ENCODE assay signal across 8 cellular contexts in genomic region chr4:44447563-44448504, GRCh38. TPM values are rescaled to one million over a fixed set of nuclear protein-coding genes. Genes with fewer than 3 reads are reported as not detected.
DNase-seq lines count a peak whose midpoint lies in the region; ATAC-seq and TF ChIP-seq lines count a peak whose summit lies in the region.

No MANE protein-coding gene starts in this region.

- H3K27ac ChIP-seq in gastroesophageal sphincter: peak overlapping the region; percentile 66 to 92 (median 83)

- DNase-seq in G401 (ENCODE audit: low spot score): peak; percentile 81
- DNase-seq in HEK293T (ENCODE audit: extremely low spot score): peak; percentile 8
- DNase-seq in activated T-cell treated with anti-CD3 and anti-CD28 coated beads, Interleukin-2, amount 50 U/mL, for 4 hours: no peak
- DNase-seq in omental fat pad (ENCODE audit: low spot score): no peak
- no peak for DNase-seq in NK-92 (lab: John Stamatoyannopoulos, UW; ENCODE audit: unreplicated experiment)
- no peak for DNase-seq in NCI-H2196 treated with DMSO at 0.1 percent for 48 hours (lab: John Stamatoyannopoulos, UW; ENCODE audit: unreplicated experiment)
- DNase-seq in NCI-H2227 treated with DMSO at 0.1 percent for 48 hours (lab: John Stamatoyannopoulos, UW): no peak

- H3K4me1 Mint-ChIP-seq in activated T-cell treated with anti-CD3 and anti-CD28 coated beads, Interleukin-2, amount 50 U/mL, for 4 hours (ENCODE audit: low read depth): peaks cover 11% of the 10 kb centered on the region

- TF ChIP-seq CTCF in gastroesophageal sphincter (IDR thresholded peaks at IDR 0.05) (peak in 1 of 4 experiments; percentile 24), omental fat pad (IDR thresholded peaks at IDR 0.05) (no peak)

- no peaks in the 10 kb centered on the region for H3K36me3 Mint-ChIP-seq in activated T-cell treated with anti-CD3 and anti-CD28 coated beads, Interleukin-2, amount 50 U/mL, for 4 hours (ENCODE audit: insufficient read depth)

- 0% methylated on average over 1 to 4 of the region's 110 CpGs for WGBS in gastroesophageal sphincter (ENCODE audit: low coverage in 1 of 2), 2 donors

- peaks cover 0 to 38% (median 0%) of the 10 kb centered on the region in 3 donors for H3K4me1 ChIP-seq in gastroesophageal sphincter

- H3K27me3 Mint-ChIP-seq in activated T-cell treated with anti-CD3 and anti-CD28 coated beads, Interleukin-2, amount 50 U/mL, for 4 hours (ENCODE audit: low read depth): peaks cover 48% of the 10 kb centered on the region

- no peak for TF ChIP-seq EP300 in gastroesophageal sphincter (IDR thresholded peaks at IDR 0.05)

- no peaks in the 10 kb centered on the region for H3K9me3 Mint-ChIP-seq in activated T-cell treated with anti-CD3 and anti-CD28 coated beads, Interleukin-2, amount 50 U/mL, for 4 hours

- no peaks in the 10 kb centered on the region for H3K36me3 ChIP-seq in gastroesophageal sphincter

- peak; percentile 12 to 20 for ATAC-seq in activated T-cell treated with anti-CD3 and anti-CD28 coated beads, Interleukin-2, amount 50 U/mL, for 4 hours
- ATAC-seq in gastroesophageal sphincter: peak; percentile 23
- ATAC-seq in omental fat pad (ENCODE audit: low FRiP score): peak; percentile 55

- POLR2A ChIA-PET in HEK293T (lab: Yijun Ruan, JAX): interaction anchor here (1.1 to 1.7 kb wide), 4 partner anchors 8 to 230 kb away, joined by 4 to 7 read pairs (median 4); partner anchors contain the start of gene GUF1

- CTCF ChIA-PET in HEK293T (lab: Yijun Ruan, JAX): interaction anchor here (0.8 to 1.5 kb wide), 3 partner anchors 9 to 47 kb away, joined by 4 to 9 read pairs (median 5); no protein-coding TSS in a partner anchor

- in situ Hi-C loops in G401 (cut with HindIII; ENCODE audit: low sequenced_read_pairs): no loop called here

- peaks cover 40% of the 10 kb centered on the region for H3K27me3 ChIP-seq in gastroesophageal sphincter

- H3K4me3 ChIP-seq in gastroesophageal sphincter: peak overlapping the region; percentile 47 to 64

- TF ChIP-seq POLR2A in gastroesophageal sphincter (IDR thresholded peaks at IDR 0.05): no peak

- no peak overlapping the region for H3K4me3 Mint-ChIP-seq in activated T-cell treated with anti-CD3 and anti-CD28 coated beads, Interleukin-2, amount 50 U/mL, for 4 hours

- H3K9me3 ChIP-seq in gastroesophageal sphincter: no peaks in the 10 kb centered on the region

TF ChIP-seq in HEK293T, 16 proteins besides CTCF, POLR2A, EP300 and RAD21:
- TF ChIP-seq LEF1 (IDR thresholded peaks at IDR 0.05; ENCODE audit: borderline replicate concordance) (no peak), L3MBTL2 (conservative IDR thresholded peaks at IDR 0.05) (peak; percentile 40; the same call in 1 of the 2 replicates), ELF4 (IDR thresholded peaks at IDR 0.05) (no peak), FOXA1 (IDR thresholded peaks at IDR 0.05) (no peak), CTBP1 (IDR thresholded peaks at IDR 0.05; ENCODE audit: borderline replicate concordance) (no peak), SP1 (IDR thresholded peaks at IDR 0.05) (no peak)

RNA-seq across cellular contexts. Expression of gene KCTD8, which starts 0.8 kb away (rescaled TPM):
- 0.12 TPM in 1 of 2 replicates, not detected in the other for total RNA-seq in G401 (2014; rRNA removed; shearing (Covaris generic))
- not detected for total RNA-seq in activated T-cell treated with anti-CD3 and anti-CD28 coated beads, Interleukin-2, amount 50 U/mL, for 4 hours
- total RNA-seq in gastroesophageal sphincter (1 to 10 TPM in 3 of 4 donors, under 1 TPM in 1; 0.89 to 4.4 (median 2.4) TPM), omental fat pad (10 to 100 TPM in 1 of 4 donors, 1 to 10 TPM in 3; 1.3 to 14.3 (median 4.8) TPM)

Comparison
In these comparisons a context has a peak if more than half of its experiments do, and no peak if none do; other contexts are left out.
1. DNase-seq: peak in G401 (single experiment) and HEK293T (single experiment); none in activated T-cell treated with anti-CD3 and anti-CD28 coated beads, Interleukin-2, amount 50 U/mL, for 4 hours (single experiment), omental fat pad (single experiment), NK-92 (single experiment), NCI-H2196 treated with DMSO at 0.1 percent for 48 hours (single experiment) and NCI-H2227 treated with DMSO at 0.1 percent for 48 hours (single experiment).
2. Peak in every context shown above with its lines, with median percentiles within 50 percentile points of each other: ATAC-seq.